1 cellular context compared by ENCODE assay signal in the genomic region with DNA sequence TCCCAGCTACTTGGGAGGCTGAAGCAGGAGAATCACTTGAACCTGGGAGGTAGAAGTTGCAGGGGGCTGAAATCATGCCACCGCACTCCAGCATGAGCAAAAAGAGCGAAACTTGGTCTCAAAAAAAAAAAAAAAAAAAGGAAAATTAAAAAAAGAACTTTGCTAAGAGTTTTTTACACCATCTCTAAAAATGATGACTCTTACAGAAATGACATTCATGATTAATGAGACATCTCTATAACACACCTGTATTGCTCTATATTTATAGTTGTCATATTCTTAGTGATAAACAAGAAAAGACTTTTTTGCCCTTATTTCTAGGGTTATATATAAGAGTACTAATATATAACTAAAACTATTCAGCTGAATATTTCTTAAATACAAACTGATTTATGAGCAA.
TF ChIP-seq lines count a peak whose summit lies in the region.

No MANE protein-coding gene starts in this region.

TF ChIP-seq in K562, 482 proteins besides CTCF, POLR2A, EP300 and RAD21:
- TF ChIP-seq ZNF316 (IDR thresholded peaks at IDR 0.05) (peak; percentile 46; the same call in 1 of the 2 replicates), FOSL1 (tag; conservative IDR thresholded peaks at IDR 0.05) (no peak)
TF ChIP-seq in K562: peak in this region for 1.
